In genomic region chr15:51738553-51738952, GRCh38 we compare ENCODE assay signal across 10 cellular contexts. TPM values are rescaled to one million over a fixed set of nuclear protein-coding genes. Genes with fewer than 3 reads are reported as not detected.
DNase-seq lines count a peak whose midpoint lies in the region; ATAC-seq and TF ChIP-seq lines count a peak whose summit lies in the region.
"Had no signal": no experiment of that assay in that cellular context is flagged by ENCODE, and none has a peak within 500 bp of the region (broad histone marks: within the 10 kb centered on the region; RNA-seq: fewer than 3 reads in every experiment).

No MANE protein-coding gene starts in this region.

- peaks cover 3% of the 10 kb centered on the region for H3K4me1 Mint-ChIP-seq in endodermal cell

- H3K27me3 ChIP-seq in GM06990 (replicated peaks; ENCODE audit: control insufficient read depth, insufficient read depth, low read length) = no peaks in the 10 kb centered on the region
- H3K27me3 ChIP-seq in SJCRH30 = no peaks in the 10 kb centered on the region; the same call in 1 of the 2 replicates
- H3K27me3 ChIP-seq in endodermal cell (ENCODE audit: control insufficient read depth, insufficient read depth, low read length, poor library complexity, severe bottlenecking) = peaks cover 43% of the 10 kb centered on the region
- no peaks in the 10 kb centered on the region for H3K27me3 ChIP-seq in sigmoid colon
- H3K27me3 ChIP-seq: heart left ventricle had no signal

- H3K4me3 ChIP-seq in GM06990 (replicated peaks; ENCODE audit: low read depth, low read length) = peak overlapping the region; percentile 78
- H3K4me3 ChIP-seq in SJCRH30 = peak overlapping the region; percentile 66; the same call in 1 of the 2 replicates
- H3K4me3 ChIP-seq in endodermal cell (ENCODE audit: low read length) = no peak overlapping the region
- H3K4me3 ChIP-seq in sigmoid colon = no peak overlapping the region

- no peak for ATAC-seq in GM18858 (IDR thresholded peaks at IDR 0.05; ENCODE audit: unreplicated experiment)

- no peak for TF ChIP-seq POLR2A in sigmoid colon (IDR thresholded peaks at IDR 0.05)

- H3K27ac ChIP-seq in SJCRH30 (no peak overlapping the region), endodermal cell (ENCODE audit: low read depth, low read length) (no peak overlapping the region), sigmoid colon (peak overlapping the region; percentile 86 to 96 (median 91))

- DNase-seq in GM06990 (ENCODE audit: extremely low read depth, insufficient read length) (no peak), SJCRH30 (no peak), endodermal cell (no peak), sigmoid colon (no peak), posterior cingulate gyrus (no peak), AG08396 (ENCODE audit: low spot score) (no peak), NCI-H226 (no peak)
- DNase-seq: cerebellar nuclear complex, heart left ventricle had no signal

- no peaks in the 10 kb centered on the region for H3K9me3 Mint-ChIP-seq in endodermal cell

- TF ChIP-seq CTCF in GM06990 (IDR thresholded peaks at IDR 0.05; ENCODE audit: insufficient read depth, low read length, poor library complexity, severe bottlenecking) = no peak
- TF ChIP-seq CTCF in endodermal cell (conservative IDR thresholded peaks at IDR 0.05) = no peak
- no peak for TF ChIP-seq CTCF in sigmoid colon (IDR thresholded peaks at IDR 0.05)

- H3K4me1 ChIP-seq in SJCRH30 (peaks cover 12% of the 10 kb centered on the region), endodermal cell (ENCODE audit: control insufficient read depth, insufficient read depth, low read length) (no peaks in the 10 kb centered on the region), sigmoid colon (peaks cover 0 to 33% (median 21%) of the 10 kb centered on the region in 4 donors)

- no peak overlapping the region for H3K9ac ChIP-seq in endodermal cell (ENCODE audit: extremely low read depth, low read length, poor library complexity, severe bottlenecking)

- H3K27ac Mint-ChIP-seq in endodermal cell = no peak overlapping the region

- H3K4me3 Mint-ChIP-seq in endodermal cell = peak overlapping the region; percentile 57

- no peak for TF ChIP-seq EP300 in sigmoid colon (IDR thresholded peaks at IDR 0.05)

- whole genome bisulfite sequencing in endodermal cell (ENCODE audit: insufficient coverage in 1 of 2, insufficient read length in 1 of 2), 2 experiments = 77% methylated on average over 2 of the region's 2 CpGs; no CpG with 5 or more reads in 1 of the 2 experiments
- WGBS in sigmoid colon, 2 donors = 76 to 78% methylated on average over 2 of the region's 2 CpGs

- intact Hi-C loops in sigmoid colon (cut with DNase I) = loop anchor here (5.0 kb wide), 1 partner anchor 39 kb away; no protein-coding TSS in a partner anchor
- intact Hi-C loops in posterior cingulate gyrus (cut with DNase I) = loop anchor here (5.0 kb wide), 1 partner anchor 39 kb away; no protein-coding TSS in a partner anchor

- H3K36me3 Mint-ChIP-seq in endodermal cell (ENCODE audit: low read depth) = no peaks in the 10 kb centered on the region

- H3K9me3 ChIP-seq in SJCRH30 (replicated peaks) (no peaks in the 10 kb centered on the region), endodermal cell (ENCODE audit: control insufficient read depth, low read length) (no peaks in the 10 kb centered on the region), sigmoid colon (no peaks in the 10 kb centered on the region)
- H3K9me3 ChIP-seq: heart left ventricle had no signal

- H3K36me3 ChIP-seq in GM06990 (ENCODE audit: control insufficient read depth, insufficient read depth, low read length) = no peaks in the 10 kb centered on the region
- H3K36me3 ChIP-seq in SJCRH30 = no peaks in the 10 kb centered on the region
- H3K36me3 ChIP-seq in endodermal cell (ENCODE audit: control insufficient read depth, insufficient read depth, low read length) = no peaks in the 10 kb centered on the region
- no peaks in the 10 kb centered on the region for H3K36me3 ChIP-seq in sigmoid colon
- H3K36me3 ChIP-seq: heart left ventricle had no signal

- H3K27me3 Mint-ChIP-seq in endodermal cell (ENCODE audit: insufficient read depth) = peaks cover 41% of the 10 kb centered on the region

RNA-seq across cellular contexts. Expression of gene LYSMD2, which starts 1.1 kb away (rescaled TPM):
- total RNA-seq in SJCRH30 (2014; rRNA removed; shearing (Covaris generic)) = 2.0 and 2.9 TPM in 2 replicates
- total RNA-seq in endodermal cell (1 to 10 TPM in 1 of 2 donors, under 1 TPM in 1; 0.80 to 1.5 TPM), sigmoid colon (10 to 100 TPM; 15.3 to 28.5 (median 20.3) TPM)
- 0.36 TPM for polyA plus RNA-seq in endodermal cell (2013, experiment 1 of 2)
- polyA plus RNA-seq in endodermal cell (2013, experiment 2 of 2) = 0.37 TPM
- polyA plus RNA-seq in sigmoid colon = 10 to 100 TPM in 1 of 3 donors, 1 to 10 TPM in 2; 6.7 to 15.8 (median 8.4) TPM

RNA-seq across cellular contexts. Expression of gene TMOD2, which starts 12.8 kb away (rescaled TPM):
- 3.1 and 3.2 TPM in 2 replicates for total RNA-seq in SJCRH30 (2014; rRNA removed; shearing (Covaris generic))
- 1 to 10 TPM; 2.1 to 2.5 TPM for total RNA-seq in endodermal cell
- polyA plus RNA-seq in endodermal cell (2013, experiment 1 of 2) = 2.8 TPM
- 2.8 TPM for polyA plus RNA-seq in endodermal cell (2013, experiment 2 of 2)
- 10 to 100 TPM; 18.1 to 32.5 (median 22.7) TPM for total RNA-seq in sigmoid colon
- polyA plus RNA-seq in sigmoid colon = 1 to 10 TPM; 1.4 to 4.8 (median 2.7) TPM

RNA-seq across cellular contexts. Expression of gene SCG3, which starts 57.2 kb away (rescaled TPM):
- not detected in 2 replicates for total RNA-seq in SJCRH30 (2014; rRNA removed; shearing (Covaris generic))
- 10 to 100 TPM; 10.0 to 18.3 TPM for total RNA-seq in endodermal cell
- polyA plus RNA-seq in endodermal cell (2013, experiment 1 of 2) = 13.2 TPM
- 12.6 TPM for polyA plus RNA-seq in endodermal cell (2013, experiment 2 of 2)
- total RNA-seq in sigmoid colon = 1 to 10 TPM; 1.1 to 2.1 (median 1.9) TPM
- polyA plus RNA-seq in sigmoid colon = 1 to 10 TPM in 1 of 3 donors, under 1 TPM in 2; under 0.01 to 1.2 (median 0.23) TPM

Comparison
In these comparisons a context has a peak if more than half of its experiments do, and no peak if none do; other contexts are left out.
1. H3K4me3 ChIP-seq: peak in GM06990 (single experiment) and SJCRH30 (single experiment); none in endodermal cell (single experiment) and sigmoid colon (0 of 4).
2. H3K27ac ChIP-seq: peak in sigmoid colon (4 of 4); none in SJCRH30 (single experiment) and endodermal cell (single experiment).